ENCODE assay signal across 8 cellular contexts in the genomic region with DNA sequence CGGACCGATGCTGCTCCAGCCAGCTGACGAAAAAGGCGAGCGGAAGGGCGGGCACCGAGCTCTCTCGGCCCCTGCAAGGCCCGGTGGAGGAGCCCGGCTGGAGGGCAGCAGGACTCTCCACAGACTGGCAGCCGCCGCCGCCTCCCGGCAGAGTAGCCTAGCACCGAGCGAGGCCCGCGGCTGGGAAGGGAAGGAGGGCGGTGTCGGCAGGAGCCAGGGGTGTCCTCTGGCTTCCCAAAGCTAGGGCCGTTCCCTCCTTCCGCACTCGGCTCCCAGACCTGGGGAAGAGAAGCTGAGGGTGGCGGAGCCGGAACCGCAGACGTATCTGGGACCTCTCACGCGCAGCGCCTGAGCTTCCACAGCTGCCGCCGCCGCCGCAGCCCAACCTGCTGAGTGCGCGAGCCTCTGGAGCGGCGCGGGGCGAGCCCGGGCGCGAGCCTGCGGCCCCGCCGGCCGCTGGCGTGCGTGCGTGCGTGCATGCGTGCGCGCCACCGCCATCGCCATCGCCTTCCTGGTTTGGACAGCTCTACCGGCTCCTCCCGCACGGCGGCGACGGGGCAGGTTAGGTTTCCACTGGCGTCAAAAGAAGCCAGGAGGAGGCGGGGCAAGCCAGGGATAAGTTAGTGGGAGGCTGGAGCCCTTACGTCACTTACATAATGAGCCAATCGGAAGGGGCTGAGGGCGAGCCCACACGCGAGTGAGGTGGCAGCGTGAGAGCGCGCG. TPM values are rescaled to one million over a fixed set of nuclear protein-coding genes. Genes with fewer than 3 reads are reported as not detected.
DNase-seq lines count a peak whose midpoint lies in the region; ATAC-seq and TF ChIP-seq lines count a peak whose summit lies in the region.

TSS of gene RAB6A (minus strand) at position 395 of the 723 bp plus-strand sequence. CDS start 439 bp downstream, outside the sequence.

- peaks cover 2% of the 10 kb centered on the region for H3K36me3 Mint-ChIP-seq in activated T-cell treated with anti-CD3 and anti-CD28 coated beads, Interleukin-2, amount 50 U/mL, for 4 hours (ENCODE audit: insufficient read depth)

- WGBS in esophagus, 2 donors, result 0 to 1% methylated on average over 72 to 74 of the region's 74 CpGs

- H3K4me1 ChIP-seq in DND-41 (ENCODE audit: insufficient read depth, low read length) (peaks cover 29% of the 10 kb centered on the region), KMS-11 (ENCODE audit: low read depth, poor library complexity, severe bottlenecking) (peaks cover 19% of the 10 kb centered on the region), Panc1 (ENCODE audit: control insufficient read depth, insufficient read depth, low read length) (peaks cover 19% of the 10 kb centered on the region; the same call in 1 of the 2 replicates), esophagus (ENCODE audit: control insufficient read depth in 2 of 2, insufficient read depth in 2 of 2, low read length in 1 of 2) (peaks cover 0 to 2% of the 10 kb centered on the region in 2 donors), muscle layer of colon (ENCODE audit: insufficient read depth, low read length) (peaks cover 21% of the 10 kb centered on the region)

- H3K27me3 ChIP-seq in DND-41 (ENCODE audit: insufficient read depth, low read length, poor library complexity), result no peaks in the 10 kb centered on the region
- no peaks in the 10 kb centered on the region for H3K27me3 ChIP-seq in KMS-11 (ENCODE audit: insufficient read depth, low read depth)
- no peaks in the 10 kb centered on the region; the same call in 1 of the 2 replicates for H3K27me3 ChIP-seq in Panc1 (ENCODE audit: control insufficient read depth, insufficient read depth, low read length)
- no peaks in the 10 kb centered on the region for H3K27me3 ChIP-seq in esophagus (ENCODE audit: control insufficient read depth in 1 of 2, insufficient read depth in 2 of 2, low read length in 2 of 2)
- no peaks in the 10 kb centered on the region for H3K27me3 ChIP-seq in muscle layer of colon (ENCODE audit: control insufficient read depth in 1 of 2, insufficient read depth in 2 of 2, low read length in 2 of 2)

- TF ChIP-seq CTCF in DND-41 (IDR thresholded peaks at IDR 0.05; ENCODE audit: borderline replicate concordance, extremely low read depth, low read length, poor library complexity, severe bottlenecking) (peak; percentile 51), KMS-11 (conservative IDR thresholded peaks at IDR 0.05; ENCODE audit: low read depth, low read length) (no peak), Panc1 (IDR thresholded peaks at IDR 0.05) (no peak)

- BruUV-seq in Panc1 (replicated peaks; lab: Mats Ljungman, UMichigan), result no TSS peak

- peak within 1 kb of the TSS; percentile 91 for H3K4me3 Mint-ChIP-seq in activated T-cell treated with anti-CD3 and anti-CD28 coated beads, Interleukin-2, amount 50 U/mL, for 4 hours

- peaks cover 49% of the 10 kb centered on the region for H3K79me2 ChIP-seq in DND-41 (ENCODE audit: insufficient read depth, low read length)
- peaks cover 40% of the 10 kb centered on the region for H3K79me2 ChIP-seq in KMS-11 (ENCODE audit: insufficient read depth, low read depth)

- H3K4me3 ChIP-seq in DND-41 (ENCODE audit: low read depth in 1 of 2, low read length in 2 of 2) (peak within 1 kb of the TSS; percentile 89 to 93), KMS-11 (IDR thresholded peaks at IDR 0.05; ENCODE audit: insufficient read depth, low read depth, low read length) (no peak within 1 kb of the TSS), Panc1 (ENCODE audit: low read depth in 2 of 2, low read length in 2 of 2) (peak within 1 kb of the TSS; percentile 58 to 85), esophagus (ENCODE audit: low read depth in 1 of 2, low read length in 2 of 2) (peak within 1 kb of the TSS; percentile 87 to 93), muscle layer of colon (ENCODE audit: low read depth in 1 of 2, low read length in 2 of 2) (peak within 1 kb of the TSS; percentile 76 to 88)

- H3K27me3 Mint-ChIP-seq in activated T-cell treated with anti-CD3 and anti-CD28 coated beads, Interleukin-2, amount 50 U/mL, for 4 hours (ENCODE audit: low read depth), result no peaks in the 10 kb centered on the region

- H4K20me1 ChIP-seq in DND-41 (ENCODE audit: insufficient read depth, low read length), result peaks cover 14% of the 10 kb centered on the region; the same call in 1 of the 2 replicates
- H4K20me1 ChIP-seq in KMS-11 (ENCODE audit: insufficient read depth), result no peaks in the 10 kb centered on the region

- peak within 1 kb of the TSS; percentile 92 for H2AFZ ChIP-seq in DND-41 (ENCODE audit: low read depth, low read length)
- peak within 1 kb of the TSS; percentile 80 for H2AFZ ChIP-seq in KMS-11 (ENCODE audit: low read depth)

- H3K9me3 ChIP-seq in DND-41 (ENCODE audit: insufficient read depth, low read length, severe bottlenecking), result no peaks in the 10 kb centered on the region
- no peaks in the 10 kb centered on the region for H3K9me3 ChIP-seq in Panc1 (ENCODE audit: control insufficient read depth, insufficient read depth, low read depth, low read length)
- no peaks in the 10 kb centered on the region for H3K9me3 ChIP-seq in esophagus (ENCODE audit: control insufficient read depth in 2 of 2, insufficient read depth in 1 of 2, low read depth in 1 of 2, low read length in 1 of 2)
- H3K9me3 ChIP-seq in muscle layer of colon (ENCODE audit: low read length), result no peaks in the 10 kb centered on the region

- H3K36me3 ChIP-seq in DND-41 (ENCODE audit: insufficient read depth, low read length) (no peaks in the 10 kb centered on the region; the same call in 1 of the 2 replicates), KMS-11 (ENCODE audit: insufficient read depth) (no peaks in the 10 kb centered on the region), Panc1 (ENCODE audit: control insufficient read depth, insufficient read depth, low read length) (no peaks in the 10 kb centered on the region), esophagus (ENCODE audit: control insufficient read depth in 2 of 2, insufficient read depth in 2 of 2, low read length in 1 of 2) (no peaks in the 10 kb centered on the region), muscle layer of colon (ENCODE audit: insufficient read depth, low read length) (no peaks in the 10 kb centered on the region)

- H3K9ac ChIP-seq in DND-41 (ENCODE audit: low read depth, low read length) (peak within 1 kb of the TSS; percentile 80), KMS-11 (peak within 1 kb of the TSS; percentile 68), muscle layer of colon (ENCODE audit: low read length) (peak within 1 kb of the TSS; percentile 62)

- ATAC-seq in DND-41 (ENCODE audit: insufficient read depth, low read depth), result peak; percentile 91
- peak; percentile 93 for ATAC-seq in GM21737 (IDR thresholded peaks at IDR 0.05; ENCODE audit: unreplicated experiment)
- peak; percentile 95 for ATAC-seq in Panc1
- peak; percentile 91 to 92 for ATAC-seq in activated T-cell treated with anti-CD3 and anti-CD28 coated beads, Interleukin-2, amount 50 U/mL, for 4 hours

- H3K9me3 Mint-ChIP-seq in activated T-cell treated with anti-CD3 and anti-CD28 coated beads, Interleukin-2, amount 50 U/mL, for 4 hours, result no peaks in the 10 kb centered on the region

- in situ Hi-C loops in Panc1 (cut with HindIII; ENCODE audit: low pct_unique_long_range_greater_than_20kb, low sequenced_read_pairs), result no loop called here

- intact Hi-C loops in Panc1 (cut with micrococcal nuclease; ENCODE audit: unreplicated experiment), result loop anchor here (10.0 kb wide), 1 partner anchor 174 kb away; no protein-coding TSS in a partner anchor

- peak within 1 kb of the TSS; percentile 78 for H3K27ac ChIP-seq in DND-41 (ENCODE audit: low read length)
- H3K27ac ChIP-seq in KMS-11, result peak within 1 kb of the TSS; percentile 45; the same call in 1 of the 2 replicates
- peak within 1 kb of the TSS; percentile 89 for H3K27ac ChIP-seq in Panc1 (ENCODE audit: low read length)
- peak within 1 kb of the TSS; percentile 95 to 96 for H3K27ac ChIP-seq in esophagus (ENCODE audit: low read depth in 2 of 2, low read length in 1 of 2)
- H3K27ac ChIP-seq in muscle layer of colon (ENCODE audit: low read depth, low read length), result peak within 1 kb of the TSS; percentile 95

- H3K4me1 Mint-ChIP-seq in activated T-cell treated with anti-CD3 and anti-CD28 coated beads, Interleukin-2, amount 50 U/mL, for 4 hours (ENCODE audit: low read depth), result peaks cover 29% of the 10 kb centered on the region

- POLR2A ChIA-PET in Panc1 (lab: Charles Lee), result interaction anchor here (0.5 to 1.7 kb wide), 4 partner anchors 16 to 126 kb away, joined by 3 to 9 read pairs (median 5); no protein-coding TSS in a partner anchor

- peak; percentile 100 for DNase-seq in DND-41
- peak; percentile 95 for DNase-seq in Panc1 (ENCODE audit: low read depth, low spot score)
- DNase-seq in activated T-cell treated with anti-CD3 and anti-CD28 coated beads, Interleukin-2, amount 50 U/mL, for 4 hours, result peak; percentile 99
- DNase-seq in stimulated activated CD8-positive, alpha-beta memory T cell treated with anti-CD3 and anti-CD28 coated beads, Interleukin-7, amount 100 ng/mL, for 24 hours (ENCODE audit: low read depth), result peak; percentile 97

- H3K4me2 ChIP-seq in DND-41 (ENCODE audit: insufficient read depth, low read length) (peak within 1 kb of the TSS; percentile 79), KMS-11 (peak within 1 kb of the TSS; percentile 85)

- CTCF ChIA-PET in Panc1 (lab: Charles Lee), result interaction anchor here (0.5 to 0.6 kb wide), 2 partner anchors 38 to 405 kb away, joined by 3 to 5 read pairs; no protein-coding TSS in a partner anchor

RNA-seq across cellular contexts. Expression of gene RAB6A, which starts in this region (rescaled TPM):
- 149 TPM for total RNA-seq in Panc1 (2021; ENCODE audit: unreplicated experiment)
- 93.7 TPM for polyA plus RNA-seq in Panc1 (2012; ENCODE audit: insufficient read length)
- 10 to 100 TPM; 53.3 to 62.7 (median 59.5) TPM for total RNA-seq in activated T-cell treated with anti-CD3 and anti-CD28 coated beads, Interleukin-2, amount 50 U/mL, for 4 hours
- polyA plus RNA-seq in esophagus, result 10 to 100 TPM; 59.4 to 73.2 TPM

Comparison
In these comparisons a context has a peak if more than half of its experiments do, and no peak if none do; other contexts are left out.
1. H3K27ac ChIP-seq: peak in every context shown above with its lines; median percentile 96 in esophagus; 95 in muscle layer of colon; 89 in Panc1; 78 in DND-41; 45 in KMS-11.